Comparison of ENCODE assay signal across 15 cellular contexts in the genomic region with DNA sequence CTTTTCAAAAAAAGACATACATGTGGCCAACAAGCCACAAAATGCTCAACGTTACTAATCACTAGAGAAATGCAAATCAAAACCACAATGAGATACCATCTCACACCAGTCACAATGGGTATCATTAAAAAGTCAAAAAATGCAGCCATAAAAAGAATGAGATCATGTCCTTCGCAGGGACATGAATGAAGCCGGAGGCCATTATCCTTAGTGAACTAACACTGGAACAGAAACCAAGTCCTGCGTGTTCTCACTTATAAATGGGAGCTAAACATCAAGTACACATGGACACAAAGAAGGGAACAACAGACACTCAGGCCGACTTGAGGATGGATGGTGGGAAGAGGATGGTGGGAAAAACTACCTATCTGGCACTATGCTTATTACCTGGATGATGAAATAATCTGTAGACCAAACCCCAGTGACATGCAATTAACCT. TPM values are rescaled to one million over a fixed set of nuclear protein-coding genes. Genes with fewer than 3 reads are reported as not detected.
DNase-seq lines count a peak whose midpoint lies in the region; ATAC-seq, FAIRE-seq and TF ChIP-seq lines count a peak whose summit lies in the region.
"Had no signal": no experiment of that assay in that cellular context is flagged by ENCODE, and none has a peak within 500 bp of the region (broad histone marks: within the 10 kb centered on the region; RNA-seq: fewer than 3 reads in every experiment).

No MANE protein-coding gene starts in this region.

- no peaks in the 10 kb centered on the region for H3K9me2 ChIP-seq in PC-9 (ENCODE audit: insufficient read depth)

- peak overlapping the region; percentile 43 for H3K4me2 ChIP-seq in PC-9

- H3K4me3 Mint-ChIP-seq in activated T-cell treated with anti-CD3 and anti-CD28 coated beads, Interleukin-2, amount 50 U/mL, for 72 hours, result peak overlapping the region in 1 of 2 donors; percentile 64
- no peak overlapping the region for H3K4me3 Mint-ChIP-seq in nephron progenitor cell

- CTCF ChIA-PET in PC-9 (lab: Charles Lee), result no interaction called here

- no peaks in the 10 kb centered on the region for H3K79me2 ChIP-seq in PC-9 (ENCODE audit: low read depth)

- DNase-seq in activated T-cell treated with anti-CD3 and anti-CD28 coated beads, Interleukin-2, amount 50 U/mL, for 72 hours, result no peak
- no peak for DNase-seq in activated T-cell treated with anti-CD3 and anti-CD28 coated beads, Interleukin-2, amount 50 U/mL, for 48 hours
- DNase-seq in PC-9, result peak; percentile 37 to 96
- DNase-seq in cardiac fibroblast (ENCODE audit: low read depth in 2 of 2), result peak; percentile 14 to 23
- no peak for DNase-seq in urothelium cell line (ENCODE audit: low spot score)
- DNase-seq in nephron progenitor cell, result no peak
- DNase-seq in activated gamma-delta T cell (lab: John Stamatoyannopoulos, UW), result no peak
- DNase-seq: activated CD4-positive, alpha-beta T cell treated with anti-CD3 and anti-CD28 coated beads, Interleukin-2, amount 50 U/mL, for 1 hour; body of pancreas; left ventricle myocardium superior; NCI-H1436 treated with DMSO at 0.1 percent for 48 hours; psoas muscle; trophoblast cell had no signal

- peak; percentile 85 to 87 for ATAC-seq in activated T-cell treated with anti-CD3 and anti-CD28 coated beads, Interleukin-2, amount 50 U/mL, for 72 hours (replicated peaks in 1 of 2)
- no peak for ATAC-seq in GM18907 (IDR thresholded peaks at IDR 0.05; ENCODE audit: unreplicated experiment)
- ATAC-seq: body of pancreas, left ventricle myocardium superior, psoas muscle had no signal

- H3K27ac ChIP-seq in PC-9, result peak overlapping the region; percentile 81
- H3K27ac ChIP-seq: body of pancreas, psoas muscle, RWPE1 had no signal

- POLR2A ChIA-PET in PC-9 (lab: Charles Lee; ENCODE audit: unreplicated experiment), result interaction anchor here (0.6 kb wide), 1 partner anchor 72 kb away, joined by 7 read pairs; no protein-coding TSS in a partner anchor

- no peaks in the 10 kb centered on the region for H4K20me1 ChIP-seq in PC-9 (ENCODE audit: insufficient read depth)

- peaks cover 31% of the 10 kb centered on the region for H3F3A ChIP-seq in PC-9 (ENCODE audit: insufficient read depth, low read depth)

- H3K27me3 ChIP-seq in PC-9 (ENCODE audit: insufficient read depth, low read depth), result no peaks in the 10 kb centered on the region
- H3K27me3 ChIP-seq: body of pancreas had no signal

- intact Hi-C loops in PC-9 (cut with micrococcal nuclease; ENCODE audit: unreplicated experiment), result loop anchor here (5.0 kb wide), 1 partner anchor 42 kb away; no protein-coding TSS in a partner anchor

- TF ChIP-seq CTCF in PC-9 (conservative IDR thresholded peaks at IDR 0.05) (no peak), cardiac fibroblast (IDR thresholded peaks at IDR 0.05; ENCODE audit: low read depth, low read length) (no peak), nephron progenitor cell (IDR thresholded peaks at IDR 0.05) (no peak)

- FAIRE-seq in urothelium cell line (lab: Jason Lieb, UNC), result peak; percentile 83

- H3K4me1 Mint-ChIP-seq in activated T-cell treated with anti-CD3 and anti-CD28 coated beads, Interleukin-2, amount 50 U/mL, for 72 hours (ENCODE audit: low read depth), result peaks cover 22% of the 10 kb centered on the region
- peaks cover 12% of the 10 kb centered on the region for H3K4me1 Mint-ChIP-seq in nephron progenitor cell

- peak overlapping the region; percentile 49 for H2AFZ ChIP-seq in PC-9

- no peak overlapping the region for H3K27ac Mint-ChIP-seq in activated T-cell treated with anti-CD3 and anti-CD28 coated beads, Interleukin-2, amount 50 U/mL, for 72 hours
- no peak overlapping the region for H3K27ac Mint-ChIP-seq in nephron progenitor cell

- no peaks in the 10 kb centered on the region for H3K36me3 Mint-ChIP-seq in activated T-cell treated with anti-CD3 and anti-CD28 coated beads, Interleukin-2, amount 50 U/mL, for 72 hours (ENCODE audit: insufficient read depth in 2 of 2)
- H3K36me3 Mint-ChIP-seq in nephron progenitor cell (ENCODE audit: low read depth), result no peaks in the 10 kb centered on the region

- H3K4me1 ChIP-seq in PC-9 (replicated peaks; ENCODE audit: insufficient read depth), result peaks cover 33% of the 10 kb centered on the region
- H3K4me1 ChIP-seq: body of pancreas, psoas muscle had no signal

- H3K27me3 Mint-ChIP-seq in activated T-cell treated with anti-CD3 and anti-CD28 coated beads, Interleukin-2, amount 50 U/mL, for 72 hours (ENCODE audit: low read depth), result peaks cover 12% of the 10 kb centered on the region
- peaks cover 10% of the 10 kb centered on the region for H3K27me3 Mint-ChIP-seq in nephron progenitor cell (ENCODE audit: low read depth, poor library complexity)

- BruUV-seq in PC-9 (replicated peaks; lab: Mats Ljungman, UMichigan), result no TSS peak

- H3K4me3 ChIP-seq in PC-9 (no peak overlapping the region; the same call in 1 of the 2 replicates), cardiac fibroblast (replicated peaks in 1 of 2; ENCODE audit: low read depth in 2 of 2, low read length in 2 of 2) (no peak overlapping the region)
- H3K4me3 ChIP-seq: body of pancreas, psoas muscle had no signal

- no peaks in the 10 kb centered on the region for H3K9me3 Mint-ChIP-seq in activated T-cell treated with anti-CD3 and anti-CD28 coated beads, Interleukin-2, amount 50 U/mL, for 72 hours
- H3K9me3 Mint-ChIP-seq in nephron progenitor cell, result peaks cover 9% of the 10 kb centered on the region

- H3K36me3 ChIP-seq in PC-9 (ENCODE audit: low read depth), result no peaks in the 10 kb centered on the region

- no peaks in the 10 kb centered on the region for H3K9me3 ChIP-seq in PC-9 (ENCODE audit: insufficient read depth, low read depth)
- H3K9me3 ChIP-seq: body of pancreas, psoas muscle had no signal

RNA-seq across cellular contexts. Expression of a gene that starts 17.8 kb away (rescaled TPM):
- 10 to 100 TPM; 55.0 to 63.5 TPM for total RNA-seq in activated T-cell treated with anti-CD3 and anti-CD28 coated beads, Interleukin-2, amount 50 U/mL, for 72 hours
- 66.4 and 75.3 TPM in 2 replicates for total RNA-seq in PC-9 (2021)

Comparison
In these comparisons a context has a peak if more than half of its experiments do, and no peak if none do; other contexts are left out.
1. DNase-seq: peak in PC-9 (2 of 2) and cardiac fibroblast (2 of 2); none in activated T-cell treated with anti-CD3 and anti-CD28 coated beads, Interleukin-2, amount 50 U/mL, for 72 hours (0 of 2), activated T-cell treated with anti-CD3 and anti-CD28 coated beads, Interleukin-2, amount 50 U/mL, for 48 hours (0 of 2), urothelium cell line (single experiment), nephron progenitor cell (single experiment) and activated gamma-delta T cell (single experiment).